ENCODE assay signal across 1 cellular context in the genomic region with DNA sequence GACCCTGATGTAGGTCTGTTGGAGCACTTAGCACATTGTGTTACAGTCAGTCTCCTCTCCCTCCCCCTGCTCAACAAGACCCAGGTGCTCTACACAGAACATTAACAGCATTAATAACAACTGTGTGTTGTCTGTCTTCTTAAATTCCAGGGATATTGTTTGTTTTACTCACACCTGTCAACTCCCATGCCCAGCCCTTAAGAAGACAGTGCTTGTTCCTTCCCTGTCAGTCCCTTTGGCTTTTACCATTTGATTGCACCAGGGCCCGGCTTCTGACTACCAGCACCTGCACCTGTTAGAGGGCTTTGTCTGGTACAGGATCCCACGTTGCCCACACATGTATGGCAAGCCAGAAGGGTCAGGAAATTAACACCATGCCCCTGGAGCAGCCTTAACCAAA.
TF ChIP-seq lines count a peak whose summit lies in the region.

No MANE protein-coding gene starts in this region.

TF ChIP-seq in WTC11, 78 proteins besides CTCF, POLR2A, EP300 and RAD21 (continued from another document):
- TF ChIP-seq ARID4B (CRISPR knock-in tag; IDR thresholded peaks at IDR 0.05; ENCODE audit: borderline replicate concordance) (no peak), ZNF138 (CRISPR knock-in tag; conservative IDR thresholded peaks at IDR 0.05) (no peak), NFE2L1 (CRISPR knock-in tag; IDR thresholded peaks at IDR 0.05) (no peak), MYBL2 (CRISPR knock-in tag; IDR thresholded peaks at IDR 0.05) (no peak)
